1 cellular context compared by ENCODE assay signal in the genomic region with DNA sequence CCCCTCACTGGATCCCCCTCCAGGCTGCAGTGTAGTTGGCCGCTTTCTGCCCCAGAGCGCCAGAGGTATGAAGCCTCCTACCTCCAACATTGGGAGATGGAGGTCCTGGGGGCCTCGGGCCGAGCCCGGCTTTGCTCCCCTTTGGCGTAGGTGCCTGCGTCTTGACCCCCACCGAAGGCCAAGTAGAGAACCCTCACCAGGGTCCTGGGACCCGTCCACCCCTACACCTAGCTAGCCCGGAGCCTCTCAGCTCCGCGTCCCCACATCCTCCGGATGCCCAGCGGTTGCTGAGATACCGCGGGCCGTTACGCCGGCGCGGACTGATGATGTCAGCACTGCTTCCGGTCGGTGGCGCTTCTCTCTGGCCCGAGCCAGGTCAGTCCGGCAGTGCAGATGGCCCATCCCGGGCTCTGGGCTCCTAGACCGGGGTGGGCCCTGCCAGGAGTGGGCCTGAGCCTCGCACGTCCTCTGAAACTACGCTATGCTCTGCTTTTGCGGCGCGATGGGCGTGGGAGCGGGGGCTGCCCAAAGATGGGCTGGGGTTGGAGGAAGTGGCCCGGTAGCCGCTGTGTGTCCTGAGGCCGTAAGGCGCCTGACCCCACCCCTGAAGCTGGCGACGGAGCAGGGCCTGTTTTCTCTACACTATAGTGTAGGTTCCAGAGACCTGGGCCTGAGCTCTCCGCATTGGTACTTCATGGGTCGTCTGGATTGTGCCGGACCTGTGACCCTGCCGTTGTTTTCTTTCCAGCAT.
TF ChIP-seq lines count a peak whose summit lies in the region.

A gene (minus strand): TSS at position 297 of the 751 bp plus-strand sequence. CDS start 1,871 bp downstream, outside the sequence.
A gene with protein sequence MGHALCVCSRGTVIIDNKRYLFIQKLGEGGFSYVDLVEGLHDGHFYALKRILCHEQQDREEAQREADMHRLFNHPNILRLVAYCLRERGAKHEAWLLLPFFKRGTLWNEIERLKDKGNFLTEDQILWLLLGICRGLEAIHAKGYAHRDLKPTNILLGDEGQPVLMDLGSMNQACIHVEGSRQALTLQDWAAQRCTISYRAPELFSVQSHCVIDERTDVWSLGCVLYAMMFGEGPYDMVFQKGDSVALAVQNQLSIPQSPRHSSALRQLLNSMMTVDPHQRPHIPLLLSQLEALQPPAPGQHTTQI (plus strand): TSS at position 332 of the 751 bp plus-strand sequence. CDS start 521 bp downstream, outside the sequence.

TF ChIP-seq in HepG2, 621 proteins besides CTCF, POLR2A, EP300 and RAD21 (continued from another document and continues in another):
- TF ChIP-seq SETDB1 (CRISPR knock-in tag; IDR thresholded peaks at IDR 0.05; ENCODE audit: borderline replicate concordance), result no peak
- TF ChIP-seq HDAC1 (CRISPR knock-in tag; IDR thresholded peaks at IDR 0.05), result peak; percentile 100
- peak; percentile 59; the same call in 1 of the 2 replicates for TF ChIP-seq MXD4 (CRISPR knock-in tag; IDR thresholded peaks at IDR 0.05)
- TF ChIP-seq, protein P1, sequence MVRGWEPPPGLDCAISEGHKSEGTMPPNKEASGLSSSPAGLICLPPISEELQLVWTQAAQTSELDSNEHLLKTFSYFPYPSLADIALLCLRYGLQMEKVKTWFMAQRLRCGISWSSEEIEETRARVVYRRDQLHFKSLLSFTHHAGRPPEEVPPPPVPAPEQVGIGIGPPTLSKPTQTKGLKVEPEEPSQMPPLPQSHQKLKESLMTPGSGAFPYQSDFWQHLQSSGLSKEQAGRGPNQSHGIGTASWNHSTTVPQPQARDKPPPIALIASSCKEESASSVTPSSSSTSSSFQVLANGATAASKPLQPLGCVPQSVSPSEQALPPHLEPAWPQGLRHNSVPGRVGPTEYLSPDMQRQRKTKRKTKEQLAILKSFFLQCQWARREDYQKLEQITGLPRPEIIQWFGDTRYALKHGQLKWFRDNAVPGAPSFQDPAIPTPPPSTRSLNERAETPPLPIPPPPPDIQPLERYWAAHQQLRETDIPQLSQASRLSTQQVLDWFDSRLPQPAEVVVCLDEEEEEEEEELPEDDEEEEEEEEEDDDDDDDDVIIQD (CRISPR knock-in tag; IDR thresholded peaks at IDR 0.05; ENCODE audit: low read depth), result peak; percentile 47; the same call in 1 of the 2 replicates
- TF ChIP-seq NPAS2 (CRISPR knock-in tag; IDR thresholded peaks at IDR 0.05; ENCODE audit: borderline replicate concordance), result no peak
- peak; percentile 97 for TF ChIP-seq IRF2 (CRISPR knock-in tag; IDR thresholded peaks at IDR 0.05)
- TF ChIP-seq, protein P2, sequence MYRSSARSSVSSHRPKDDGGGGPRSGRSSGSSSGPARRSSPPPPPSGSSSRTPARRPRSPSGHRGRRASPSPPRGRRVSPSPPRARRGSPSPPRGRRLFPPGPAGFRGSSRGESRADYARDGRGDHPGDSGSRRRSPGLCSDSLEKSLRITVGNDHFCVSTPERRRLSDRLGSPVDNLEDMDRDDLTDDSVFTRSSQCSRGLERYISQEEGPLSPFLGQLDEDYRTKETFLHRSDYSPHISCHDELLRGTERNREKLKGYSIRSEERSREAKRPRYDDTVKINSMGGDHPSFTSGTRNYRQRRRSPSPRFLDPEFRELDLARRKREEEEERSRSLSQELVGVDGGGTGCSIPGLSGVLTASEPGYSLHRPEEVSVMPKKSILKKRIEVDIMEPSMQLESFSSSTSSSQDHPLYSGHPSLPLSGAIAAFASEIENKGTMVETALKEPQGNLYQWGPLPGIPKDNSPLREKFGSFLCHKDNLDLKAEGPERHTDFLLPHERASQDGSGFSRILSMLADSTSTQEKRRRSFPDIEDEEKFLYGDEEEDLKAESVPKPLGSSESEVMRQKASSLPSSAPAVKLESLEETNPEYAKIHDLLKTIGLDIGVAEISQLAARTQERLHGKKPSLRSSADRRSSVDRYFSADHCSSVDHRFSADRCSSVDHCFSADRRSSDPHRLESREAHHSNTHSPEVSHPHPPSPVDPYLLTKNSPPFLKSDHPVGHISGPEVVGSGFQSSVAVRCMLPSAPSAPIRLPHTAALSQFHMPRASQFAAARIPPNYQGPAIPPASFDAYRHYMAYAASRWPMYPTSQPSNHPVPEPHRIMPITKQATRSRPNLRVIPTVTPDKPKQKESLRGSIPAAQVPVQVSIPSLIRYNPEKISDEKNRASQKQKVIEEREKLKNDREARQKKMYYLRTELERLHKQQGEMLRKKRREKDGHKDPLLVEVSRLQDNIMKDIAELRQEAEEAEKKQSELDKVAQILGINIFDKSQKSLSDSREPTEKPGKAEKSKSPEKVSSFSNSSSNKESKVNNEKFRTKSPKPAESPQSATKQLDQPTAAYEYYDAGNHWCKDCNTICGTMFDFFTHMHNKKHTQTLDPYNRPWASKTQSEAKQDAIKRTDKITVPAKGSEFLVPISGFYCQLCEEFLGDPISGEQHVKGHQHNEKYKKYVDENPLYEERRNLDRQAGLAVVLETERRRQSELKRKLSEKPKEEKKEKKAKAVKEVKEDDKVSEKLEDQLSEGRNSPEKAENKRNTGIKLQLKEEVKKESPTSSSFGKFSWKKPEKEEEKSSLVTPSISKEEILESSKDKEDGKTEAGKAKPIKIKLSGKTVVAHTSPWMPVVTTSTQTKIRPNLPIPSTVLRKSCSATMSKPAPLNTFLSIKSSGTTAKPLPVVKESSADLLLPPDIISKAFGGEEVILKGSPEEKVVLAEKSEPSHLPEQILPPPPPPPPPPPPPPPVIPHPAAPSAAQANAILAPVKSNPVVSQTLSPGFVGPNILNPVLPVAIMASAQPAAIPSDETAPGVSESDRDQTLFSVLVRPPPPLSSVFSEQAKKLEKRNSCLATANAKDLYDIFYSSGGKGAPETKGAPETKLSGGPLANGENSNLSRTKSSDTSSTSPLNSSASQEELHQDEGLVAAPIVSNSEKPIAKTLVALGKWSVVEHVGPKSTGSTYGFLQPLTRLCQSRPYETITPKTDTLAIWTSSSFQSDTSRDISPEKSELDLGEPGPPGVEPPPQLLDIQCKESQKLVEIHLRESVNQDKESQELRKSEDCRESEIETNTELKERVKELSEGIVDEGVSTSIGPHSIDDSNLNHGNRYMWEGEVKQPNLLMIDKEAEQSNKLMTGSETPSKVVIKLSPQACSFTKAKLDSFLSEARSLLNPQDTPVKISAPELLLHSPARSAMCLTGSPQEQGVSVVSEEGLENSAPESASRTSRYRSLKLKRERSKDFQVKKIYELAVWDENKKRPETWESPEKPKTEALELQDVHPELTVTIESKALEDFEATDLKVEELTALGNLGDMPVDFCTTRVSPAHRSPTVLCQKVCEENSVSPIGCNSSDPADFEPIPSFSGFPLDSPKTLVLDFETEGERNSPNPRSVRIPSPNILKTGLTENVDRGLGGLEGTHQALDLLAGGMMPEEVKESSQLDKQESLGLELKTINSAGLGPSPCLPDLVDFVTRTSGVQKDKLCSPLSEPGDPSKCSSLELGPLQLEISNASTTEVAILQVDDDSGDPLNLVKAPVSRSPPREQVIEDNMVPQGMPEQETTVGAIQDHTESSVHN (CRISPR knock-in tag; IDR thresholded peaks at IDR 0.05), result peak; percentile 95
- TF ChIP-seq SMARCE1 (IDR thresholded peaks at IDR 0.05; ENCODE audit: borderline replicate concordance), result no peak
- TF ChIP-seq ZNF263 (CRISPR knock-in tag; IDR thresholded peaks at IDR 0.05), result peak; percentile 75
- TF ChIP-seq, protein P3, sequence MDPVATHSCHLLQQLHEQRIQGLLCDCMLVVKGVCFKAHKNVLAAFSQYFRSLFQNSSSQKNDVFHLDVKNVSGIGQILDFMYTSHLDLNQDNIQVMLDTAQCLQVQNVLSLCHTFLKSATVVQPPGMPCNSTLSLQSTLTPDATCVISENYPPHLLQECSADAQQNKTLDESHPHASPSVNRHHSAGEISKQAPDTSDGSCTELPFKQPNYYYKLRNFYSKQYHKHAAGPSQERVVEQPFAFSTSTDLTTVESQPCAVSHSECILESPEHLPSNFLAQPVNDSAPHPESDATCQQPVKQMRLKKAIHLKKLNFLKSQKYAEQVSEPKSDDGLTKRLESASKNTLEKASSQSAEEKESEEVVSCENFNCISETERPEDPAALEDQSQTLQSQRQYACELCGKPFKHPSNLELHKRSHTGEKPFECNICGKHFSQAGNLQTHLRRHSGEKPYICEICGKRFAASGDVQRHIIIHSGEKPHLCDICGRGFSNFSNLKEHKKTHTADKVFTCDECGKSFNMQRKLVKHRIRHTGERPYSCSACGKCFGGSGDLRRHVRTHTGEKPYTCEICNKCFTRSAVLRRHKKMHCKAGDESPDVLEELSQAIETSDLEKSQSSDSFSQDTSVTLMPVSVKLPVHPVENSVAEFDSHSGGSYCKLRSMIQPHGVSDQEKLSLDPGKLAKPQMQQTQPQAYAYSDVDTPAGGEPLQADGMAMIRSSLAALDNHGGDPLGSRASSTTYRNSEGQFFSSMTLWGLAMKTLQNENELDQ (CRISPR knock-in tag; IDR thresholded peaks at IDR 0.05; ENCODE audit: borderline replicate concordance), result no peak
- TF ChIP-seq ZNF234 (CRISPR knock-in tag; conservative IDR thresholded peaks at IDR 0.05), result 0 out of 2 replicates have a peak, but pooled peaks have one; percentile 71
- peak; percentile 46; the same call in 1 of the 2 replicates for TF ChIP-seq AHR (CRISPR knock-in tag; IDR thresholded peaks at IDR 0.05)
- TF ChIP-seq, protein P4, sequence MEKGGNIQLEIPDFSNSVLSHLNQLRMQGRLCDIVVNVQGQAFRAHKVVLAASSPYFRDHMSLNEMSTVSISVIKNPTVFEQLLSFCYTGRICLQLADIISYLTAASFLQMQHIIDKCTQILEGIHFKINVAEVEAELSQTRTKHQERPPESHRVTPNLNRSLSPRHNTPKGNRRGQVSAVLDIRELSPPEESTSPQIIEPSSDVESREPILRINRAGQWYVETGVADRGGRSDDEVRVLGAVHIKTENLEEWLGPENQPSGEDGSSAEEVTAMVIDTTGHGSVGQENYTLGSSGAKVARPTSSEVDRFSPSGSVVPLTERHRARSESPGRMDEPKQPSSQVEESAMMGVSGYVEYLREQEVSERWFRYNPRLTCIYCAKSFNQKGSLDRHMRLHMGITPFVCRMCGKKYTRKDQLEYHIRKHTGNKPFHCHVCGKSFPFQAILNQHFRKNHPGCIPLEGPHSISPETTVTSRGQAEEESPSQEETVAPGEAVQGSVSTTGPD (CRISPR knock-in tag; IDR thresholded peaks at IDR 0.05), result no peak
- peak; percentile 77; the same call in 1 of the 2 replicates for TF ChIP-seq MED13 (CRISPR knock-in tag; IDR thresholded peaks at IDR 0.05)
- TF ChIP-seq, protein P5, sequence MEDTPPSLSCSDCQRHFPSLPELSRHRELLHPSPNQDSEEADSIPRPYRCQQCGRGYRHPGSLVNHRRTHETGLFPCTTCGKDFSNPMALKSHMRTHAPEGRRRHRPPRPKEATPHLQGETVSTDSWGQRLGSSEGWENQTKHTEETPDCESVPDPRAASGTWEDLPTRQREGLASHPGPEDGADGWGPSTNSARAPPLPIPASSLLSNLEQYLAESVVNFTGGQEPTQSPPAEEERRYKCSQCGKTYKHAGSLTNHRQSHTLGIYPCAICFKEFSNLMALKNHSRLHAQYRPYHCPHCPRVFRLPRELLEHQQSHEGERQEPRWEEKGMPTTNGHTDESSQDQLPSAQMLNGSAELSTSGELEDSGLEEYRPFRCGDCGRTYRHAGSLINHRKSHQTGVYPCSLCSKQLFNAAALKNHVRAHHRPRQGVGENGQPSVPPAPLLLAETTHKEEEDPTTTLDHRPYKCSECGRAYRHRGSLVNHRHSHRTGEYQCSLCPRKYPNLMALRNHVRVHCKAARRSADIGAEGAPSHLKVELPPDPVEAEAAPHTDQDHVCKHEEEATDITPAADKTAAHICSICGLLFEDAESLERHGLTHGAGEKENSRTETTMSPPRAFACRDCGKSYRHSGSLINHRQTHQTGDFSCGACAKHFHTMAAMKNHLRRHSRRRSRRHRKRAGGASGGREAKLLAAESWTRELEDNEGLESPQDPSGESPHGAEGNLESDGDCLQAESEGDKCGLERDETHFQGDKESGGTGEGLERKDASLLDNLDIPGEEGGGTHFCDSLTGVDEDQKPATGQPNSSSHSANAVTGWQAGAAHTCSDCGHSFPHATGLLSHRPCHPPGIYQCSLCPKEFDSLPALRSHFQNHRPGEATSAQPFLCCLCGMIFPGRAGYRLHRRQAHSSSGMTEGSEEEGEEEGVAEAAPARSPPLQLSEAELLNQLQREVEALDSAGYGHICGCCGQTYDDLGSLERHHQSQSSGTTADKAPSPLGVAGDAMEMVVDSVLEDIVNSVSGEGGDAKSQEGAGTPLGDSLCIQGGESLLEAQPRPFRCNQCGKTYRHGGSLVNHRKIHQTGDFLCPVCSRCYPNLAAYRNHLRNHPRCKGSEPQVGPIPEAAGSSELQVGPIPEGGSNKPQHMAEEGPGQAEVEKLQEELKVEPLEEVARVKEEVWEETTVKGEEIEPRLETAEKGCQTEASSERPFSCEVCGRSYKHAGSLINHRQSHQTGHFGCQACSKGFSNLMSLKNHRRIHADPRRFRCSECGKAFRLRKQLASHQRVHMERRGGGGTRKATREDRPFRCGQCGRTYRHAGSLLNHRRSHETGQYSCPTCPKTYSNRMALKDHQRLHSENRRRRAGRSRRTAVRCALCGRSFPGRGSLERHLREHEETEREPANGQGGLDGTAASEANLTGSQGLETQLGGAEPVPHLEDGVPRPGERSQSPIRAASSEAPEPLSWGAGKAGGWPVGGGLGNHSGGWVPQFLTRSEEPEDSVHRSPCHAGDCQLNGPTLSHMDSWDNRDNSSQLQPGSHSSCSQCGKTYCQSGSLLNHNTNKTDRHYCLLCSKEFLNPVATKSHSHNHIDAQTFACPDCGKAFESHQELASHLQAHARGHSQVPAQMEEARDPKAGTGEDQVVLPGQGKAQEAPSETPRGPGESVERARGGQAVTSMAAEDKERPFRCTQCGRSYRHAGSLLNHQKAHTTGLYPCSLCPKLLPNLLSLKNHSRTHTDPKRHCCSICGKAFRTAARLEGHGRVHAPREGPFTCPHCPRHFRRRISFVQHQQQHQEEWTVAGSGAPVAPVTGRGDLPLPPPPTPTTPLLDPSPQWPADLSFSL (CRISPR knock-in tag; IDR thresholded peaks at IDR 0.05), result no peak
- peak; percentile 82 for TF ChIP-seq ZNF274 (CRISPR knock-in tag; IDR thresholded peaks at IDR 0.05)
- no peak for TF ChIP-seq SYNCRIP (IDR thresholded peaks at IDR 0.05; ENCODE audit: insufficient read depth, low read depth, low read length)
- TF ChIP-seq, protein P6, sequence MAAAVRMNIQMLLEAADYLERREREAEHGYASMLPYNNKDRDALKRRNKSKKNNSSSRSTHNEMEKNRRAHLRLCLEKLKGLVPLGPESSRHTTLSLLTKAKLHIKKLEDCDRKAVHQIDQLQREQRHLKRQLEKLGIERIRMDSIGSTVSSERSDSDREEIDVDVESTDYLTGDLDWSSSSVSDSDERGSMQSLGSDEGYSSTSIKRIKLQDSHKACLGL (CRISPR knock-in tag; IDR thresholded peaks at IDR 0.05), result peak; percentile 80
- TF ChIP-seq, protein P7, sequence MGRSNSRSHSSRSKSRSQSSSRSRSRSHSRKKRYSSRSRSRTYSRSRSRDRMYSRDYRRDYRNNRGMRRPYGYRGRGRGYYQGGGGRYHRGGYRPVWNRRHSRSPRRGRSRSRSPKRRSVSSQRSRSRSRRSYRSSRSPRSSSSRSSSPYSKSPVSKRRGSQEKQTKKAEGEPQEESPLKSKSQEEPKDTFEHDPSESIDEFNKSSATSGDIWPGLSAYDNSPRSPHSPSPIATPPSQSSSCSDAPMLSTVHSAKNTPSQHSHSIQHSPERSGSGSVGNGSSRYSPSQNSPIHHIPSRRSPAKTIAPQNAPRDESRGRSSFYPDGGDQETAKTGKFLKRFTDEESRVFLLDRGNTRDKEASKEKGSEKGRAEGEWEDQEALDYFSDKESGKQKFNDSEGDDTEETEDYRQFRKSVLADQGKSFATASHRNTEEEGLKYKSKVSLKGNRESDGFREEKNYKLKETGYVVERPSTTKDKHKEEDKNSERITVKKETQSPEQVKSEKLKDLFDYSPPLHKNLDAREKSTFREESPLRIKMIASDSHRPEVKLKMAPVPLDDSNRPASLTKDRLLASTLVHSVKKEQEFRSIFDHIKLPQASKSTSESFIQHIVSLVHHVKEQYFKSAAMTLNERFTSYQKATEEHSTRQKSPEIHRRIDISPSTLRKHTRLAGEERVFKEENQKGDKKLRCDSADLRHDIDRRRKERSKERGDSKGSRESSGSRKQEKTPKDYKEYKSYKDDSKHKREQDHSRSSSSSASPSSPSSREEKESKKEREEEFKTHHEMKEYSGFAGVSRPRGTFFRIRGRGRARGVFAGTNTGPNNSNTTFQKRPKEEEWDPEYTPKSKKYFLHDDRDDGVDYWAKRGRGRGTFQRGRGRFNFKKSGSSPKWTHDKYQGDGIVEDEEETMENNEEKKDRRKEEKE (IDR thresholded peaks at IDR 0.05), result no peak
- no peak for TF ChIP-seq ATF7 (IDR thresholded peaks at IDR 0.05)
- peak; percentile 75; the same call in 1 of the 2 replicates for TF ChIP-seq ATF7 (CRISPR knock-in tag; IDR thresholded peaks at IDR 0.05)
